ENCODE assay signal across 20 cellular contexts in the genomic region with DNA sequence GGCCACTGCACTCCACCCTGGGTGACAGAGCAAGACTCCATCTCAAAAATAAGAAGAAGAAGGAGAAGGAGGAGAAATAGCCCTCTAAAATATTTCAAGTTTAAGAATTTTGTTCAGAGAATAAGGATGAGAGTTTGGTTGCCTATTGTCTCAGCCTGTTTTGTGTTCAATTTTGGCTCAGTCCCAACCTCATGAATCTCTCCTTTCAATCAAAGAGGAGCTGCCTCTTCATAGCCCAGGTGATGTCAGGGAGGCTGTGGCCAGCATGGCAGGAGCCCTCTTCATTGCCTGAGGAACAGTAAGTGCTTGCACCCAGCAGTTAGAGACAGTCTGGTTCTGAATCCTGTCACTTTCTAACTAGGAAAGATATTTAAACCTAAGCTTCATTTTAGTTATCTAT.
"Had no signal": no experiment of that assay in that cellular context is flagged by ENCODE, and none has a peak within 500 bp of the region (broad histone marks: within the 10 kb centered on the region; RNA-seq: fewer than 3 reads in every experiment).

No MANE protein-coding gene starts in this region.

- DNase-seq: activated CD4-positive, alpha-beta T cell treated with anti-CD3 and anti-CD28 coated beads, Interleukin-2, amount 50 U/mL, for 1 hour; activated CD4-positive, CD25-positive, alpha-beta regulatory T cell treated with anti-CD3 and anti-CD28 coated beads, Interleukin-2, amount 50 U/mL, for 72 hours; activated CD8-positive, alpha-beta memory T cell treated with anti-CD3 and anti-CD28 coated beads for 24 hours; activated CD8-positive, alpha-beta memory T cell treated with anti-CD3 and anti-CD28 coated beads, Interleukin-2, amount 50 U/mL, for 48 hours; activated effector memory CD4-positive, alpha-beta T cell treated with Interleukin-2 at 50 U/mL for 16 hours; activated naive CD4-positive, alpha-beta T cell treated with anti-CD3 and anti-CD28 coated beads, Interleukin-2, amount 10 ng/mL, durations not matched to agents 7 days and 5 days; activated naive CD8-positive, alpha-beta T cell treated with anti-CD3 and anti-CD28 coated beads, Interleukin-2, amount 50 U/mL, for 24 hours; activated T-cell treated with anti-CD3 and anti-CD28 coated beads, Interleukin-2, amount 50 U/mL, for 48 hours; brain microvascular endothelial cell; central memory CD4-positive, alpha-beta T cell; immature natural killer cell; left ventricle myocardium superior; naive thymus-derived CD4-positive, alpha-beta T cell; sigmoid colon; stimulated activated CD4-positive, alpha-beta T cell treated with anti-CD3 and anti-CD28 coated beads, Interleukin-4, amount 100 ng/mL, for 4 hours had no signal

- H3K27me3 ChIP-seq: brain microvascular endothelial cell, neutrophil, sigmoid colon had no signal

- H3K9me3 ChIP-seq: mucosa of descending colon, neutrophil, sigmoid colon had no signal

- H3K9me3 Mint-ChIP-seq: activated naive CD4-positive, alpha-beta T cell treated with anti-CD3 and anti-CD28 coated beads, Interleukin-2, amount 10 ng/mL, durations not matched to agents 7 days and 5 days; activated naive CD8-positive, alpha-beta T cell treated with anti-CD3 and anti-CD28 coated beads, Interleukin-2, amount 50 U/mL, for 24 hours; immature natural killer cell; memory B cell; stimulated activated memory B cell treated with anti-CD40 and anti-IgM and Interleukin-4, amounts not matched to agents 10 μg/mL and 1 μg/mL and 100 μg/mL, for 72 hours had no signal

- H3K27ac Mint-ChIP-seq: activated naive CD4-positive, alpha-beta T cell treated with anti-CD3 and anti-CD28 coated beads, Interleukin-2, amount 10 ng/mL, durations not matched to agents 7 days and 5 days; activated naive CD8-positive, alpha-beta T cell treated with anti-CD3 and anti-CD28 coated beads, Interleukin-2, amount 50 U/mL, for 24 hours; immature natural killer cell; memory B cell; naive thymus-derived CD4-positive, alpha-beta T cell; stimulated activated memory B cell treated with anti-CD40 and anti-IgM and Interleukin-4, amounts not matched to agents 10 μg/mL and 1 μg/mL and 100 μg/mL, for 72 hours had no signal

- ATAC-seq: left ventricle myocardium superior; stimulated activated memory B cell treated with anti-CD40 and anti-IgM and Interleukin-4, amounts not matched to agents 10 μg/mL and 1 μg/mL and 100 μg/mL, for 72 hours had no signal

- H3K4me1 ChIP-seq: sigmoid colon had no signal

- FAIRE-seq: colon had no signal

- H3K27ac ChIP-seq: neutrophil, sigmoid colon had no signal

- H3K36me3 Mint-ChIP-seq: activated naive CD4-positive, alpha-beta T cell treated with anti-CD3 and anti-CD28 coated beads, Interleukin-2, amount 10 ng/mL, durations not matched to agents 7 days and 5 days; immature natural killer cell; memory B cell; naive thymus-derived CD4-positive, alpha-beta T cell; stimulated activated memory B cell treated with anti-CD40 and anti-IgM and Interleukin-4, amounts not matched to agents 10 μg/mL and 1 μg/mL and 100 μg/mL, for 72 hours had no signal

- H3K4me3 ChIP-seq: mucosa of descending colon, sigmoid colon had no signal

- H3K36me3 ChIP-seq: brain microvascular endothelial cell, neutrophil, sigmoid colon had no signal

- H3K4me3 Mint-ChIP-seq: activated naive CD4-positive, alpha-beta T cell treated with anti-CD3 and anti-CD28 coated beads, Interleukin-2, amount 10 ng/mL, durations not matched to agents 7 days and 5 days; activated naive CD8-positive, alpha-beta T cell treated with anti-CD3 and anti-CD28 coated beads, Interleukin-2, amount 50 U/mL, for 24 hours; immature natural killer cell; memory B cell; naive thymus-derived CD4-positive, alpha-beta T cell; stimulated activated memory B cell treated with anti-CD40 and anti-IgM and Interleukin-4, amounts not matched to agents 10 μg/mL and 1 μg/mL and 100 μg/mL, for 72 hours had no signal

- H3K27me3 Mint-ChIP-seq: activated naive CD4-positive, alpha-beta T cell treated with anti-CD3 and anti-CD28 coated beads, Interleukin-2, amount 10 ng/mL, durations not matched to agents 7 days and 5 days; activated naive CD8-positive, alpha-beta T cell treated with anti-CD3 and anti-CD28 coated beads, Interleukin-2, amount 50 U/mL, for 24 hours; naive thymus-derived CD4-positive, alpha-beta T cell had no signal

- H3K4me1 Mint-ChIP-seq: activated naive CD4-positive, alpha-beta T cell treated with anti-CD3 and anti-CD28 coated beads, Interleukin-2, amount 10 ng/mL, durations not matched to agents 7 days and 5 days; activated naive CD8-positive, alpha-beta T cell treated with anti-CD3 and anti-CD28 coated beads, Interleukin-2, amount 50 U/mL, for 24 hours; immature natural killer cell; memory B cell; naive thymus-derived CD4-positive, alpha-beta T cell had no signal
